17 cellular contexts compared by ENCODE assay signal in the genomic region with DNA sequence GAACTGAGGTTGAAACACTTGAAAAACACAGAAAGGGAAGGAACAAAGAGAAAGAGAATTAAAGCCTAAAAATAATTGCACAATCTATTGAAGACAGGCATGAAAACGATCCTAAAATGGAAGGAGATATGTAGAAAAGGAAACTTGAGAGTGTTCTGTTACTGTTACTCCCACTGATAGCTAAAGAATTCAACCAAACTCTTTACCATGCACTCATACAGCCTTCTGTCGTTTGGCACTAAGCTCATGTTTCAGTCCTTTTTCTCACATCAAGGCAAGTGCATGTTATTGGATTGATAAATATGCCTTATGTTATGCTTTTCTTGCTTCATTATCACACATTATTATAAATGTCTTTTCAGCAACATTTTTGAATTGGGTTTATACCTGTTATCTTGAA.
"Had no signal": no experiment of that assay in that cellular context is flagged by ENCODE, and none has a peak within 500 bp of the region (broad histone marks: within the 10 kb centered on the region; RNA-seq: fewer than 3 reads in every experiment).

No MANE protein-coding gene starts in this region.

- H3K9me3 ChIP-seq: SK-N-SH had no signal

- DNase-seq: KBM-7, MV-4-11, NCI-H1048, NCI-H1105, NCI-H1417, NCI-H1436 treated with DMSO at 0.1 percent for 48 hours, NCI-H1694, NCI-H187 treated with DMSO at 0.1 percent for 48 hours, NCI-H2029 treated with DMSO at 0.1 percent for 48 hours, NCI-H2227 treated with DMSO at 0.1 percent for 48 hours, NCI-H69, NCI-H774, RPMI8226, SHP77, SK-N-SH, T-helper 1 cell had no signal

- H3K4me2 ChIP-seq: SK-N-SH had no signal

- FAIRE-seq: RCC 7860 had no signal

- H3K9ac ChIP-seq: SK-N-SH had no signal
